In the genomic region with DNA sequence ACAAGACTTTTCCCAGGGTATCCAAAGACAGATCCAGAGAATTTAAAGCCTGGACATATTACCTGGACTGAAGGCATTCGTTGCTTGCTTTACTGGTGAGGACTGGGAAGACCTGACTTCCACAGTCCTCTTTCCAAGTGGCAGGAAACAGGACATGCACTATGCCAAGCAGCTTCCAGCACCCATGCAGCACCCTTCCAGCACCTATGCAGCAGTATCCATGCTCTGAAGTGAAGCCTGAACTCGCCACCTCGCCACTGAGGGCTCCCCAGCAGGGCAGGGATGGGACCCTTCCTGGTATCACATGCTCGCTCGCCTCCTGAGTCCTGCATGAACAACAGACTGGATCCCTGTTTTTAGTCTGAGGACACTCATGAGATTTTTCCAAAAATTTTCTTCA, we compare ENCODE assay signal across 13 cellular contexts.
DNase-seq lines count a peak whose midpoint lies in the region; ATAC-seq and TF ChIP-seq lines count a peak whose summit lies in the region.
"Had no signal": no experiment of that assay in that cellular context is flagged by ENCODE, and none has a peak within 500 bp of the region (broad histone marks: within the 10 kb centered on the region; RNA-seq: fewer than 3 reads in every experiment).

No MANE protein-coding gene starts in this region.

- H3K27ac ChIP-seq in layer of hippocampus (ENCODE audit: low read depth, low read length), result peak overlapping the region; percentile 6
- H3K27ac ChIP-seq in vagina, result peak overlapping the region; percentile 55

- TF ChIP-seq POLR2A in vagina (IDR thresholded peaks at IDR 0.05), result no peak

- peaks cover 46% of the 10 kb centered on the region for H3K4me1 ChIP-seq in adipocyte (ENCODE audit: control insufficient read depth, insufficient read depth, low read length)
- H3K4me1 ChIP-seq in vagina, result peaks cover 95% of the 10 kb centered on the region

- peak overlapping the region; percentile 13 for H3K9ac ChIP-seq in adipocyte (ENCODE audit: low read length)

- H3K4me3 Mint-ChIP-seq in stimulated activated naive CD8-positive, alpha-beta T cell treated with anti-CD3 and anti-CD28 coated beads, Interleukin-15, amount 100 ng/mL, for 72 hours, result peak overlapping the region in 1 of 2 donors; percentile 26

- H3K27me3 Mint-ChIP-seq in stimulated activated naive CD8-positive, alpha-beta T cell treated with anti-CD3 and anti-CD28 coated beads, Interleukin-15, amount 100 ng/mL, for 72 hours, result no peaks in the 10 kb centered on the region

- no peaks in the 10 kb centered on the region for H3K9me3 Mint-ChIP-seq in stimulated activated naive CD8-positive, alpha-beta T cell treated with anti-CD3 and anti-CD28 coated beads, Interleukin-15, amount 100 ng/mL, for 72 hours

- intact Hi-C loops in vagina (cut with DNase I), result no loop called here

- peak overlapping the region; percentile 40 to 93 for H3K27ac Mint-ChIP-seq in stimulated activated naive CD8-positive, alpha-beta T cell treated with anti-CD3 and anti-CD28 coated beads, Interleukin-15, amount 100 ng/mL, for 72 hours

- H3K36me3 ChIP-seq in adipocyte (ENCODE audit: control insufficient read depth, insufficient read depth, low read length, severe bottlenecking), result peaks cover 42% of the 10 kb centered on the region
- no peaks in the 10 kb centered on the region for H3K36me3 ChIP-seq in vagina

- ATAC-seq in stimulated activated naive CD8-positive, alpha-beta T cell treated with anti-CD3 and anti-CD28 coated beads, Interleukin-15, amount 100 ng/mL, for 72 hours, result no peak
- ATAC-seq in stimulated activated naive CD8-positive, alpha-beta T cell treated with anti-CD3 and anti-CD28 coated beads, Interleukin-15, Interleukin-2, amounts not matched to agents 100 U/mL and 50 U/mL, for 24 hours, result no peak

- no peak for TF ChIP-seq CTCF in vagina (IDR thresholded peaks at IDR 0.05)

- no peak for DNase-seq in stimulated activated naive CD8-positive, alpha-beta T cell treated with anti-CD3 and anti-CD28 coated beads, Interleukin-15, amount 100 ng/mL, for 72 hours
- DNase-seq in stimulated activated naive CD8-positive, alpha-beta T cell treated with anti-CD3 and anti-CD28 coated beads, Interleukin-15, Interleukin-2, amounts not matched to agents 100 U/mL and 50 U/mL, for 24 hours, result no peak
- DNase-seq in adipocyte (ENCODE audit: low read depth), result no peak
- DNase-seq in vagina (ENCODE audit: extremely low spot score in 2 of 2), result no peak
- DNase-seq in NCI-H187 treated with DMSO at 0.1 percent for 48 hours (lab: John Stamatoyannopoulos, UW), result no peak
- no peak for DNase-seq in kidney glomerular epithelial cell (lab: John Stamatoyannopoulos, UW)
- no peak for DNase-seq in NCI-H226
- DNase-seq: activated CD4-positive, CD25-positive, alpha-beta regulatory T cell treated with anti-CD3 and anti-CD28 coated beads, Interleukin-2, amount 50 U/mL, for 72 hours; central memory CD4-positive, alpha-beta T cell; NCI-H2107; posterior cingulate gyrus; T-helper 1 cell had no signal

- H3K4me1 Mint-ChIP-seq in stimulated activated naive CD8-positive, alpha-beta T cell treated with anti-CD3 and anti-CD28 coated beads, Interleukin-15, amount 100 ng/mL, for 72 hours, result peaks cover 93% of the 10 kb centered on the region

- H3K4me3 ChIP-seq in adipocyte (ENCODE audit: low read length), result no peak overlapping the region
- no peak overlapping the region for H3K4me3 ChIP-seq in vagina

- no peaks in the 10 kb centered on the region for H3K27me3 ChIP-seq in adipocyte (replicated peaks; ENCODE audit: control insufficient read depth, insufficient read depth, low read length)
- H3K27me3 ChIP-seq in layer of hippocampus (ENCODE audit: control insufficient read depth, insufficient read depth, low read length), result no peaks in the 10 kb centered on the region
- H3K27me3 ChIP-seq in vagina, result no peaks in the 10 kb centered on the region

- H3K9me3 ChIP-seq in adipocyte (ENCODE audit: control insufficient read depth, low read length), result no peaks in the 10 kb centered on the region
- H3K9me3 ChIP-seq in vagina, result no peaks in the 10 kb centered on the region
